Comparison of ENCODE assay signal across 19 cellular contexts in genomic region chr16:361341-361871, GRCh38. TPM values are rescaled to one million over a fixed set of nuclear protein-coding genes. Genes with fewer than 3 reads are reported as not detected.
DNase-seq lines count a peak whose midpoint lies in the region; ATAC-seq, FAIRE-seq and TF ChIP-seq lines count a peak whose summit lies in the region.
"Had no signal": no experiment of that assay in that cellular context is flagged by ENCODE, and none has a peak within 500 bp of the region (broad histone marks: within the 10 kb centered on the region; RNA-seq: fewer than 3 reads in every experiment).

No MANE protein-coding gene starts in this region.

- no peak overlapping the region for H3K4me3 Mint-ChIP-seq in activated naive CD8-positive, alpha-beta T cell treated with anti-CD3 and anti-CD28 coated beads, Interleukin-2, amount 50 U/mL, for 24 hours
- H3K4me3 Mint-ChIP-seq: activated CD8-positive, alpha-beta T cell treated with anti-CD3 and anti-CD28 coated beads, Interleukin-2, amount 10 ng/mL, durations not matched to agents 7 days and 5 days; central memory CD8-positive, alpha-beta T cell; memory B cell had no signal

- no peak for TF ChIP-seq EP300 in A549 (IDR thresholded peaks at IDR 0.05)
- no peak for TF ChIP-seq EP300 in HepG2 (IDR thresholded peaks at IDR 0.05; ENCODE audit: low read depth in 2 of 2, low read length in 2 of 2)
- no peak for TF ChIP-seq EP300 in HepG2 (CRISPR knock-in tag; IDR thresholded peaks at IDR 0.05; ENCODE audit: borderline replicate concordance)

- H3K27ac ChIP-seq in A549 (no peak overlapping the region), OCI-LY3 (ENCODE audit: low read length) (no peak overlapping the region), HepG2 (ENCODE audit: extremely low read length, insufficient read depth, low read length) (peak overlapping the region; percentile 45)
- H3K27ac ChIP-seq: ascending aorta, GM23248 had no signal

- H3K36me3 ChIP-seq in OCI-LY3 (replicated peaks; ENCODE audit: low read depth, low read length) (peaks cover 4% of the 10 kb centered on the region), HepG2 (replicated peaks in 1 of 2; ENCODE audit: control insufficient read depth in 1 of 2, insufficient read depth in 2 of 2, low read length in 2 of 2) (peaks cover 0 to 2% of the 10 kb centered on the region in 2 experiments; a peak in 1 of 5 replicates)

- H3K27me3 ChIP-seq in OCI-LY3 (ENCODE audit: low read depth, low read length) (no peaks in the 10 kb centered on the region), HepG2 (ENCODE audit: control insufficient read depth in 1 of 2, insufficient read depth in 2 of 2, low read length in 2 of 2) (peaks cover 1 to 13% of the 10 kb centered on the region in 2 experiments; a peak in 4 of 5 replicates)
- H3K27me3 ChIP-seq: ascending aorta had no signal

- CTCF ChIA-PET in A549 (lab: Yijun Ruan, JAX): interaction anchor here (0.6 to 7.6 kb wide), 47 partner anchors 10 to 327 kb away, joined by 3 to 80 read pairs (median 7); partner anchors contain the start of genes AXIN1, FAM234A, HBQ1 and MRPL28
- CTCF ChIA-PET in HepG2 (lab: Yijun Ruan, JAX; ENCODE audit: low intra/inter-chr PET ratio, low total read pairs): interaction anchor here (1.3 to 1.4 kb wide), 2 partner anchors 58 to 88 kb away, joined by 6 to 8 read pairs; no protein-coding TSS in a partner anchor

- peaks cover 3% of the 10 kb centered on the region for H3K27me3 Mint-ChIP-seq in activated naive CD8-positive, alpha-beta T cell treated with anti-CD3 and anti-CD28 coated beads, Interleukin-2, amount 50 U/mL, for 24 hours
- H3K27me3 Mint-ChIP-seq: CD4-positive, alpha-beta T cell; central memory CD8-positive, alpha-beta T cell; naive thymus-derived CD8-positive, alpha-beta T cell had no signal

- no TSS peak for BruUV-seq in HepG2 (replicated peaks; lab: Mats Ljungman, UMichigan)

- intact Hi-C loops in HepG2 (cut with micrococcal nuclease; ENCODE audit: unreplicated experiment) (loop anchor here (5.0 kb wide), 2 partner anchors 134 to 244 kb away; partner anchors contain the start of gene LUC7L), left ventricle myocardium superior (cut with micrococcal nuclease) (no loop called here)

- peak overlapping the region; percentile 75; the same call in 1 of the 3 replicates for H3K4me2 ChIP-seq in A549
- peak overlapping the region; percentile 82 for H3K4me2 ChIP-seq in OCI-LY3 (ENCODE audit: low read length)
- peak overlapping the region; percentile 90 for H3K4me2 ChIP-seq in HepG2 (ENCODE audit: low read depth, low read length)
- H3K4me2 ChIP-seq: SK-N-SH had no signal

- no peak for TF ChIP-seq RAD21 in A549 (conservative IDR thresholded peaks at IDR 0.05 in 1 of 2, IDR thresholded peaks at IDR 0.05 in 1 of 2)
- TF ChIP-seq RAD21 in HepG2 (CRISPR knock-in tag; IDR thresholded peaks at IDR 0.05): no peak

- no peak for TF ChIP-seq POLR2A in A549 (IDR thresholded peaks at IDR 0.05; ENCODE audit: low read length)
- no peak for TF ChIP-seq POLR2A in GM12891 (IDR thresholded peaks at IDR 0.05; ENCODE audit: low read depth, low read length)
- no peak for TF ChIP-seq POLR2A in HepG2 (IDR thresholded peaks at IDR 0.05; ENCODE audit: insufficient read depth in 1 of 2, low read depth in 2 of 2, low read length in 2 of 2)

- DNase-seq in A549 (ENCODE audit: low read depth in 1 of 2, low spot score in 1 of 2) (no peak), GM12891 (ENCODE audit: insufficient read length, low spot score) (no peak), HepG2 (ENCODE audit: low spot score) (no peak), left ventricle myocardium superior (no peak)
- DNase-seq in activated CD4-positive, CD25-positive, alpha-beta regulatory T cell treated with anti-CD3 and anti-CD28 coated beads, Interleukin-2, amount 50 U/mL, for 72 hours: no peak
- DNase-seq in activated naive CD8-positive, alpha-beta T cell treated with anti-CD3 and anti-CD28 coated beads, Interleukin-2, amount 50 U/mL, for 24 hours: no peak

- H3K79me2 ChIP-seq in OCI-LY3 (ENCODE audit: low read length) (no peaks in the 10 kb centered on the region), HepG2 (ENCODE audit: insufficient read depth, low read length) (no peaks in the 10 kb centered on the region)

- H2AFZ ChIP-seq in OCI-LY3 (ENCODE audit: low read depth, low read length) (no peak overlapping the region), HepG2 (ENCODE audit: low read length) (no peak overlapping the region)
- H2AFZ ChIP-seq: GM23248 had no signal

- FAIRE-seq in A549 (lab: Jason Lieb, UNC): no peak
- peak; percentile 55 for FAIRE-seq in GM12891 (lab: Jason Lieb, UNC)
- no peak for FAIRE-seq in HepG2 (lab: Jason Lieb, UNC)
- FAIRE-seq: frontal cortex, GM12878 had no signal

- H3K9me3 ChIP-seq in A549: no peaks in the 10 kb centered on the region
- no peaks in the 10 kb centered on the region for H3K9me3 ChIP-seq in OCI-LY3 (ENCODE audit: insufficient read depth, low read length)
- no peaks in the 10 kb centered on the region for H3K9me3 ChIP-seq in HepG2 (ENCODE audit: low read length)
- H3K9me3 ChIP-seq: ascending aorta, SK-N-SH had no signal

- peaks cover 3% of the 10 kb centered on the region for H3K4me1 Mint-ChIP-seq in activated naive CD8-positive, alpha-beta T cell treated with anti-CD3 and anti-CD28 coated beads, Interleukin-2, amount 50 U/mL, for 24 hours

- ATAC-seq in A549: no peak
- ATAC-seq in HepG2: peak; percentile 1; the same call in 2 of the 3 replicates
- no peak for ATAC-seq in activated naive CD8-positive, alpha-beta T cell treated with anti-CD3 and anti-CD28 coated beads, Interleukin-2, amount 50 U/mL, for 24 hours
- ATAC-seq in left ventricle myocardium superior: no peak

- H3K9ac ChIP-seq in OCI-LY3 (ENCODE audit: low read length) (no peak overlapping the region), HepG2 (ENCODE audit: insufficient read depth, low read depth, low read length) (no peak overlapping the region)
- H3K9ac ChIP-seq: GM23248, SK-N-SH had no signal

- WGBS in A549 (ENCODE audit: missing lambda C conversion rate): 80% methylated on average over 26 of the region's 30 CpGs
- over 99% methylated on average over 13 of the region's 30 CpGs for WGBS in HepG2 (ENCODE audit: low lambda C conversion rate)

- H3K4me1 ChIP-seq in A549 (peaks cover 7% of the 10 kb centered on the region; the same call in 2 of the 3 replicates), OCI-LY3 (ENCODE audit: low read length) (no peaks in the 10 kb centered on the region; the same call in 1 of the 2 replicates), HepG2 (ENCODE audit: insufficient read depth, low read length) (peaks cover 93% of the 10 kb centered on the region)
- H3K4me1 ChIP-seq: ascending aorta had no signal

- no peaks in the 10 kb centered on the region for H4K20me1 ChIP-seq in OCI-LY3 (ENCODE audit: insufficient read depth, low read length)
- no peaks in the 10 kb centered on the region for H4K20me1 ChIP-seq in HepG2 (ENCODE audit: insufficient read depth, low read length)

- no peaks in the 10 kb centered on the region for H3K9me3 Mint-ChIP-seq in activated naive CD8-positive, alpha-beta T cell treated with anti-CD3 and anti-CD28 coated beads, Interleukin-2, amount 50 U/mL, for 24 hours
- H3K9me3 Mint-ChIP-seq: activated naive CD4-positive, alpha-beta T cell treated with anti-CD3 and anti-CD28 coated beads, Interleukin-2, amount 10 ng/mL, durations not matched to agents 7 days and 5 days; CD4-positive, alpha-beta T cell; central memory CD8-positive, alpha-beta T cell; memory B cell; naive thymus-derived CD8-positive, alpha-beta T cell had no signal

- H3K27ac Mint-ChIP-seq in activated naive CD8-positive, alpha-beta T cell treated with anti-CD3 and anti-CD28 coated beads, Interleukin-2, amount 50 U/mL, for 24 hours: no peak overlapping the region
- H3K27ac Mint-ChIP-seq: activated CD8-positive, alpha-beta T cell treated with anti-CD3 and anti-CD28 coated beads, Interleukin-2, amount 10 ng/mL, durations not matched to agents 7 days and 5 days; activated naive CD4-positive, alpha-beta T cell treated with anti-CD3 and anti-CD28 coated beads, Interleukin-2, amount 10 ng/mL, durations not matched to agents 7 days and 5 days; memory B cell; progenitor cell of endocrine pancreas had no signal

- in situ Hi-C loops in HepG2 (cut with HindIII; ENCODE audit: extremely low pct_ligation_motif_present, low pct_unique_long_range_greater_than_20kb): loop anchor here (5.0 kb wide), 1 partner anchor 89 kb away; no protein-coding TSS in a partner anchor

- no peaks in the 10 kb centered on the region for H3K36me3 Mint-ChIP-seq in activated naive CD8-positive, alpha-beta T cell treated with anti-CD3 and anti-CD28 coated beads, Interleukin-2, amount 50 U/mL, for 24 hours (ENCODE audit: low read depth)
- H3K36me3 Mint-ChIP-seq: activated naive CD4-positive, alpha-beta T cell treated with anti-CD3 and anti-CD28 coated beads, Interleukin-2, amount 10 ng/mL, durations not matched to agents 7 days and 5 days; memory B cell; naive thymus-derived CD8-positive, alpha-beta T cell had no signal

- POLR2A ChIA-PET in A549 (lab: Yijun Ruan, JAX) (interaction anchor here (0.9 to 1.4 kb wide), 2 partner anchors 134 to 283 kb away, joined by 3 to 5 read pairs; partner anchors contain the start of gene MPG), HepG2 (lab: Yijun Ruan, JAX) (interaction anchor here (2.7 kb wide), 1 partner anchor 9 kb away, joined by 15 read pairs; the partner anchor contains the start of gene AXIN1)

- no peak overlapping the region for H3K4me3 ChIP-seq in A549
- H3K4me3 ChIP-seq in OCI-LY3 (ENCODE audit: low read length): no peak overlapping the region
- H3K4me3 ChIP-seq in HepG2 (replicated peaks in 1 of 3; ENCODE audit: insufficient read depth in 1 of 3, low read depth in 2 of 3, low read length in 3 of 3): 0 out of 6 replicates have a peak overlapping the region, but pooled peaks of 1 of the 3 experiments have one; percentile 73
- H3K4me3 ChIP-seq: ascending aorta, GM12878, GM23248 had no signal

- TF ChIP-seq CTCF in A549 (IDR thresholded peaks at IDR 0.05) (no peak), OCI-LY3 (IDR thresholded peaks at IDR 0.05; ENCODE audit: low read depth, low read length) (no peak), HepG2 (CRISPR knock-in tag; IDR thresholded peaks at IDR 0.05) (no peak)

RNA-seq across cellular contexts. Expression of gene AXIN1, which starts 8.9 kb away (rescaled TPM):
- polyA plus RNA-seq in A549 (2011; rRNA removed) (8.7 and 8.9 TPM in 2 replicates), A549 (2017; fragmentation: RNase III; extraction: RNeasy Plus Mini Kit Qiagen cat#74134 plus additional on column Dnase treatment) (18.1 to 19.3 TPM (median 18.6 TPM) in 3 replicates), HepG2 (2011; rRNA removed) (26.0 and 28.5 TPM in 2 replicates)
- 25.3 and 30.9 TPM in 2 replicates for polyA plus RNA-seq in A549 (2012; cell fraction: cytosol; rRNA removed)
- polyA plus RNA-seq in A549 (2012; cell fraction: nucleus; rRNA removed): 26.5 and 35.0 TPM in 2 replicates
- polyA minus RNA-seq in A549 (2011; rRNA and poly(A)+ RNA removed): 5.9 and 9.3 TPM in 2 replicates
- polyA plus RNA-seq in GM12891 (2012; ENCODE audit: low read depth, missing spikeins): 13.5 TPM
- total RNA-seq in HepG2 (2016; rRNA removed; fragmentation: Illumina TruSeq; extraction: Trizol) (18.8 and 24.0 TPM in 2 replicates), left ventricle myocardium superior (14.4 TPM)
- total RNA-seq in HepG2 (2016; cell fraction: cytosol; rRNA removed; fragmentation: Illumina TruSeq; extraction: Trizol; ENCODE audit: low read depth): 17.0 and 18.3 TPM in 2 replicates
- 14.2 and 23.9 TPM in 2 replicates for total RNA-seq in HepG2 (2016; cell fraction: insoluble cytoplasmic fraction; rRNA removed; fragmentation: Illumina TruSeq; extraction: Trizol)
- 32.6 and 32.8 TPM in 2 replicates for total RNA-seq in HepG2 (2016; cell fraction: membrane; rRNA removed; fragmentation: Illumina TruSeq; extraction: Trizol)
- total RNA-seq in HepG2 (2016; cell fraction: nucleus; rRNA removed; fragmentation: Illumina TruSeq; extraction: Trizol): 14.9 and 17.5 TPM in 2 replicates
- polyA plus RNA-seq in HepG2 (2011; cell fraction: cytosol; rRNA removed): 37.0 and 44.7 TPM in 2 replicates
- 55.4 and 62.8 TPM in 2 replicates for polyA plus RNA-seq in HepG2 (2011; cell fraction: nucleus; rRNA removed)
- polyA plus RNA-seq in HepG2 (2012): 28.4 and 30.4 TPM in 2 replicates
- polyA plus RNA-seq in HepG2 (2016; cell fraction: cytosol; fragmentation: Illumina TruSeq; extraction: Trizol; ENCODE audit: low read depth): 8.5 and 8.8 TPM in 2 replicates
- 19.0 and 24.8 TPM in 2 replicates for polyA plus RNA-seq in HepG2 (2016; cell fraction: insoluble cytoplasmic fraction; fragmentation: Illumina TruSeq; extraction: Trizol; ENCODE audit: low read depth)
- 22.0 and 23.4 TPM in 2 replicates for polyA plus RNA-seq in HepG2 (2016; cell fraction: membrane; fragmentation: Illumina TruSeq; extraction: Trizol; ENCODE audit: low read depth)
- 30.6 and 31.6 TPM in 2 replicates for polyA plus RNA-seq in HepG2 (2016; cell fraction: nucleus; fragmentation: Illumina TruSeq; extraction: Trizol; ENCODE audit: insufficient read depth, low read depth)
- 10.4 and 24.0 TPM in 2 replicates for polyA minus RNA-seq in HepG2 (2011; rRNA and poly(A)+ RNA removed; ENCODE audit: low replicate concordance)
- polyA minus RNA-seq in HepG2 (2011; cell fraction: cytosol; rRNA and poly(A)+ RNA removed): 21.4 and 23.6 TPM in 2 replicates
- polyA minus RNA-seq in HepG2 (2011; cell fraction: nucleus; rRNA and poly(A)+ RNA removed): 14.3 and 15.7 TPM in 2 replicates

RNA-seq across cellular contexts. Expression of gene MRPL28, which starts 8.9 kb away (rescaled TPM):
- polyA plus RNA-seq in A549 (2011; rRNA removed): 115 and 130 TPM in 2 replicates
- 235 and 249 TPM in 2 replicates for polyA plus RNA-seq in A549 (2012; cell fraction: cytosol; rRNA removed)
- polyA plus RNA-seq in A549 (2012; cell fraction: nucleus; rRNA removed): 164 and 216 TPM in 2 replicates
- 139 to 144 TPM (median 139 TPM) in 3 replicates for polyA plus RNA-seq in A549 (2017; fragmentation: RNase III; extraction: RNeasy Plus Mini Kit Qiagen cat#74134 plus additional on column Dnase treatment)
- polyA minus RNA-seq in A549 (2011; rRNA and poly(A)+ RNA removed): 56.3 and 61.4 TPM in 2 replicates
- 62.7 TPM for polyA plus RNA-seq in GM12891 (2012; ENCODE audit: low read depth, missing spikeins)
- total RNA-seq in HepG2 (2016; rRNA removed; fragmentation: Illumina TruSeq; extraction: Trizol): 114 and 128 TPM in 2 replicates
- 30.5 and 32.3 TPM in 2 replicates for total RNA-seq in HepG2 (2016; cell fraction: cytosol; rRNA removed; fragmentation: Illumina TruSeq; extraction: Trizol; ENCODE audit: low read depth)
- 115 and 131 TPM in 2 replicates for total RNA-seq in HepG2 (2016; cell fraction: insoluble cytoplasmic fraction; rRNA removed; fragmentation: Illumina TruSeq; extraction: Trizol)
- 36.8 and 38.6 TPM in 2 replicates for total RNA-seq in HepG2 (2016; cell fraction: membrane; rRNA removed; fragmentation: Illumina TruSeq; extraction: Trizol)
- 35.6 and 38.6 TPM in 2 replicates for total RNA-seq in HepG2 (2016; cell fraction: nucleus; rRNA removed; fragmentation: Illumina TruSeq; extraction: Trizol)
- 121 and 135 TPM in 2 replicates for polyA plus RNA-seq in HepG2 (2011; rRNA removed)
- 141 and 211 TPM in 2 replicates for polyA plus RNA-seq in HepG2 (2011; cell fraction: cytosol; rRNA removed)
- polyA plus RNA-seq in HepG2 (2011; cell fraction: nucleus; rRNA removed): 65.0 and 69.2 TPM in 2 replicates
- 50.0 and 56.2 TPM in 2 replicates for polyA plus RNA-seq in HepG2 (2012)
- polyA plus RNA-seq in HepG2 (2016; cell fraction: cytosol; fragmentation: Illumina TruSeq; extraction: Trizol; ENCODE audit: low read depth): 35.7 and 36.6 TPM in 2 replicates
- polyA plus RNA-seq in HepG2 (2016; cell fraction: insoluble cytoplasmic fraction; fragmentation: Illumina TruSeq; extraction: Trizol; ENCODE audit: low read depth): 162 and 166 TPM in 2 replicates
- polyA plus RNA-seq in HepG2 (2016; cell fraction: membrane; fragmentation: Illumina TruSeq; extraction: Trizol; ENCODE audit: low read depth): 35.5 and 36.2 TPM in 2 replicates
- polyA plus RNA-seq in HepG2 (2016; cell fraction: nucleus; fragmentation: Illumina TruSeq; extraction: Trizol; ENCODE audit: insufficient read depth, low read depth): 85.4 and 90.0 TPM in 2 replicates
- polyA minus RNA-seq in HepG2 (2011; rRNA and poly(A)+ RNA removed; ENCODE audit: low replicate concordance): 51.3 and 73.8 TPM in 2 replicates
- polyA minus RNA-seq in HepG2 (2011; cell fraction: cytosol; rRNA and poly(A)+ RNA removed): 29.4 and 29.5 TPM in 2 replicates
- polyA minus RNA-seq in HepG2 (2011; cell fraction: nucleus; rRNA and poly(A)+ RNA removed): 10.2 and 13.2 TPM in 2 replicates
- total RNA-seq in left ventricle myocardium superior: 77.2 TPM

RNA-seq across cellular contexts. Expression of gene PGAP6, which starts 20.4 kb away (rescaled TPM):
- polyA plus RNA-seq in A549 (2011; rRNA removed): 25.9 and 36.0 TPM in 2 replicates
- polyA plus RNA-seq in A549 (2012; cell fraction: cytosol; rRNA removed): 62.1 and 83.7 TPM in 2 replicates
- 177 and 238 TPM in 2 replicates for polyA plus RNA-seq in A549 (2012; cell fraction: nucleus; rRNA removed)
- 32.3 to 38.1 TPM (median 36.2 TPM) in 3 replicates for polyA plus RNA-seq in A549 (2017; fragmentation: RNase III; extraction: RNeasy Plus Mini Kit Qiagen cat#74134 plus additional on column Dnase treatment)
- polyA minus RNA-seq in A549 (2011; rRNA and poly(A)+ RNA removed): 50.0 and 58.6 TPM in 2 replicates
- polyA plus RNA-seq in GM12891 (2012; ENCODE audit: low read depth, missing spikeins): 19.7 TPM
- 33.7 and 52.7 TPM in 2 replicates for total RNA-seq in HepG2 (2016; rRNA removed; fragmentation: Illumina TruSeq; extraction: Trizol)
- 52.2 and 54.4 TPM in 2 replicates for total RNA-seq in HepG2 (2016; cell fraction: cytosol; rRNA removed; fragmentation: Illumina TruSeq; extraction: Trizol; ENCODE audit: low read depth)
- 27.1 and 52.1 TPM in 2 replicates for total RNA-seq in HepG2 (2016; cell fraction: insoluble cytoplasmic fraction; rRNA removed; fragmentation: Illumina TruSeq; extraction: Trizol)
- total RNA-seq in HepG2 (2016; cell fraction: membrane; rRNA removed; fragmentation: Illumina TruSeq; extraction: Trizol): 108 and 112 TPM in 2 replicates
- 36.6 and 38.8 TPM in 2 replicates for total RNA-seq in HepG2 (2016; cell fraction: nucleus; rRNA removed; fragmentation: Illumina TruSeq; extraction: Trizol)
- polyA plus RNA-seq in HepG2 (2011; rRNA removed): 136 and 192 TPM in 2 replicates
- 183 and 222 TPM in 2 replicates for polyA plus RNA-seq in HepG2 (2011; cell fraction: cytosol; rRNA removed)
- 308 and 324 TPM in 2 replicates for polyA plus RNA-seq in HepG2 (2011; cell fraction: nucleus; rRNA removed)
- polyA plus RNA-seq in HepG2 (2012): 54.7 and 75.9 TPM in 2 replicates
- 90.3 and 94.2 TPM in 2 replicates for polyA plus RNA-seq in HepG2 (2016; cell fraction: cytosol; fragmentation: Illumina TruSeq; extraction: Trizol; ENCODE audit: low read depth)
- 43.3 and 54.7 TPM in 2 replicates for polyA plus RNA-seq in HepG2 (2016; cell fraction: insoluble cytoplasmic fraction; fragmentation: Illumina TruSeq; extraction: Trizol; ENCODE audit: low read depth)
- polyA plus RNA-seq in HepG2 (2016; cell fraction: membrane; fragmentation: Illumina TruSeq; extraction: Trizol; ENCODE audit: low read depth): 117 and 127 TPM in 2 replicates
- polyA plus RNA-seq in HepG2 (2016; cell fraction: nucleus; fragmentation: Illumina TruSeq; extraction: Trizol; ENCODE audit: insufficient read depth, low read depth): 107 and 123 TPM in 2 replicates
- polyA minus RNA-seq in HepG2 (2011; rRNA and poly(A)+ RNA removed; ENCODE audit: low replicate concordance): 53.1 and 397 TPM in 2 replicates
- polyA minus RNA-seq in HepG2 (2011; cell fraction: cytosol; rRNA and poly(A)+ RNA removed): 61.4 and 63.3 TPM in 2 replicates
- polyA minus RNA-seq in HepG2 (2011; cell fraction: nucleus; rRNA and poly(A)+ RNA removed): 26.0 and 48.0 TPM in 2 replicates
- 34.2 TPM for total RNA-seq in left ventricle myocardium superior

RNA-seq across cellular contexts. Expression of gene NME4, which starts 35.6 kb away (rescaled TPM):
- polyA plus RNA-seq in A549 (2011; rRNA removed) (229 and 239 TPM in 2 replicates), A549 (2017; fragmentation: RNase III; extraction: RNeasy Plus Mini Kit Qiagen cat#74134 plus additional on column Dnase treatment) (301 to 349 TPM (median 339 TPM) in 3 replicates), HepG2 (2011; rRNA removed) (263 and 275 TPM in 2 replicates)
- 926 and 1,068 TPM in 2 replicates for polyA plus RNA-seq in A549 (2012; cell fraction: cytosol; rRNA removed)
- 529 and 596 TPM in 2 replicates for polyA plus RNA-seq in A549 (2012; cell fraction: nucleus; rRNA removed)
- polyA minus RNA-seq in A549 (2011; rRNA and poly(A)+ RNA removed): 134 and 168 TPM in 2 replicates
- polyA plus RNA-seq in GM12891 (2012; ENCODE audit: low read depth, missing spikeins): 97.2 TPM
- total RNA-seq in HepG2 (2016; rRNA removed; fragmentation: Illumina TruSeq; extraction: Trizol) (82.8 and 121 TPM in 2 replicates), left ventricle myocardium superior (89.2 TPM)
- 711 and 716 TPM in 2 replicates for total RNA-seq in HepG2 (2016; cell fraction: cytosol; rRNA removed; fragmentation: Illumina TruSeq; extraction: Trizol; ENCODE audit: low read depth)
- total RNA-seq in HepG2 (2016; cell fraction: insoluble cytoplasmic fraction; rRNA removed; fragmentation: Illumina TruSeq; extraction: Trizol): 79.6 and 119 TPM in 2 replicates
- 463 and 513 TPM in 2 replicates for total RNA-seq in HepG2 (2016; cell fraction: membrane; rRNA removed; fragmentation: Illumina TruSeq; extraction: Trizol)
- 47.7 and 52.8 TPM in 2 replicates for total RNA-seq in HepG2 (2016; cell fraction: nucleus; rRNA removed; fragmentation: Illumina TruSeq; extraction: Trizol)
- 199 and 344 TPM in 2 replicates for polyA plus RNA-seq in HepG2 (2011; cell fraction: cytosol; rRNA removed)
- polyA plus RNA-seq in HepG2 (2011; cell fraction: nucleus; rRNA removed): 245 and 274 TPM in 2 replicates
- polyA plus RNA-seq in HepG2 (2012): 136 and 145 TPM in 2 replicates
- polyA plus RNA-seq in HepG2 (2016; cell fraction: cytosol; fragmentation: Illumina TruSeq; extraction: Trizol; ENCODE audit: low read depth): 1,773 and 1,829 TPM in 2 replicates
- 189 and 200 TPM in 2 replicates for polyA plus RNA-seq in HepG2 (2016; cell fraction: insoluble cytoplasmic fraction; fragmentation: Illumina TruSeq; extraction: Trizol; ENCODE audit: low read depth)
- polyA plus RNA-seq in HepG2 (2016; cell fraction: membrane; fragmentation: Illumina TruSeq; extraction: Trizol; ENCODE audit: low read depth): 997 and 1,012 TPM in 2 replicates
- polyA plus RNA-seq in HepG2 (2016; cell fraction: nucleus; fragmentation: Illumina TruSeq; extraction: Trizol; ENCODE audit: insufficient read depth, low read depth): 195 and 217 TPM in 2 replicates
- polyA minus RNA-seq in HepG2 (2011; rRNA and poly(A)+ RNA removed; ENCODE audit: low replicate concordance): 21.3 and 147 TPM in 2 replicates
- 51.2 and 63.8 TPM in 2 replicates for polyA minus RNA-seq in HepG2 (2011; cell fraction: cytosol; rRNA and poly(A)+ RNA removed)
- 27.2 and 27.9 TPM in 2 replicates for polyA minus RNA-seq in HepG2 (2011; cell fraction: nucleus; rRNA and poly(A)+ RNA removed)

RNA-seq across cellular contexts. Expression of gene DECR2, which starts 40.3 kb away (rescaled TPM):
- polyA plus RNA-seq in A549 (2011; rRNA removed) (15.5 and 17.9 TPM in 2 replicates), A549 (2017; fragmentation: RNase III; extraction: RNeasy Plus Mini Kit Qiagen cat#74134 plus additional on column Dnase treatment) (31.0 to 38.0 TPM (median 34.2 TPM) in 3 replicates), HepG2 (2011; rRNA removed) (44.6 and 51.2 TPM in 2 replicates)
- 40.9 and 56.0 TPM in 2 replicates for polyA plus RNA-seq in A549 (2012; cell fraction: cytosol; rRNA removed)
- polyA plus RNA-seq in A549 (2012; cell fraction: nucleus; rRNA removed): 154 and 183 TPM in 2 replicates
- polyA minus RNA-seq in A549 (2011; rRNA and poly(A)+ RNA removed): 12.0 and 14.1 TPM in 2 replicates
- 8.3 TPM for polyA plus RNA-seq in GM12891 (2012; ENCODE audit: low read depth, missing spikeins)
- total RNA-seq in HepG2 (2016; rRNA removed; fragmentation: Illumina TruSeq; extraction: Trizol) (27.8 and 36.3 TPM in 2 replicates), left ventricle myocardium superior (9.8 TPM)
- total RNA-seq in HepG2 (2016; cell fraction: cytosol; rRNA removed; fragmentation: Illumina TruSeq; extraction: Trizol; ENCODE audit: low read depth): 22.1 and 28.4 TPM in 2 replicates
- 28.1 and 37.2 TPM in 2 replicates for total RNA-seq in HepG2 (2016; cell fraction: insoluble cytoplasmic fraction; rRNA removed; fragmentation: Illumina TruSeq; extraction: Trizol)
- total RNA-seq in HepG2 (2016; cell fraction: membrane; rRNA removed; fragmentation: Illumina TruSeq; extraction: Trizol): 22.1 and 27.1 TPM in 2 replicates
- total RNA-seq in HepG2 (2016; cell fraction: nucleus; rRNA removed; fragmentation: Illumina TruSeq; extraction: Trizol): 34.5 and 35.9 TPM in 2 replicates
- 29.5 and 53.6 TPM in 2 replicates for polyA plus RNA-seq in HepG2 (2011; cell fraction: cytosol; rRNA removed)
- polyA plus RNA-seq in HepG2 (2011; cell fraction: nucleus; rRNA removed): 220 and 244 TPM in 2 replicates
- 22.1 and 23.1 TPM in 2 replicates for polyA plus RNA-seq in HepG2 (2012)
- 13.3 and 15.1 TPM in 2 replicates for polyA plus RNA-seq in HepG2 (2016; cell fraction: cytosol; fragmentation: Illumina TruSeq; extraction: Trizol; ENCODE audit: low read depth)
- 31.8 and 35.2 TPM in 2 replicates for polyA plus RNA-seq in HepG2 (2016; cell fraction: insoluble cytoplasmic fraction; fragmentation: Illumina TruSeq; extraction: Trizol; ENCODE audit: low read depth)
- polyA plus RNA-seq in HepG2 (2016; cell fraction: membrane; fragmentation: Illumina TruSeq; extraction: Trizol; ENCODE audit: low read depth): 19.1 and 19.5 TPM in 2 replicates
- polyA plus RNA-seq in HepG2 (2016; cell fraction: nucleus; fragmentation: Illumina TruSeq; extraction: Trizol; ENCODE audit: insufficient read depth, low read depth): 124 and 131 TPM in 2 replicates
- 15.9 and 53.9 TPM in 2 replicates for polyA minus RNA-seq in HepG2 (2011; rRNA and poly(A)+ RNA removed; ENCODE audit: low replicate concordance)
- polyA minus RNA-seq in HepG2 (2011; cell fraction: cytosol; rRNA and poly(A)+ RNA removed): 17.0 and 17.7 TPM in 2 replicates
- polyA minus RNA-seq in HepG2 (2011; cell fraction: nucleus; rRNA and poly(A)+ RNA removed): 25.4 and 25.9 TPM in 2 replicates
